In genomic region chr2:37782721-37783438, GRCh38 we compare ENCODE assay signal across 14 cellular contexts.
DNase-seq lines count a peak whose midpoint lies in the region; ATAC-seq, FAIRE-seq and TF ChIP-seq lines count a peak whose summit lies in the region.
"Had no signal": no experiment of that assay in that cellular context is flagged by ENCODE, and none has a peak within 500 bp of the region (broad histone marks: within the 10 kb centered on the region; RNA-seq: fewer than 3 reads in every experiment).

No MANE protein-coding gene starts in this region.

- H3K36me3 Mint-ChIP-seq in HFFc6 (ENCODE audit: low read depth) = peaks cover 14% of the 10 kb centered on the region

- H3K4me1 Mint-ChIP-seq in HFFc6 (ENCODE audit: low read depth) = peaks cover 94% of the 10 kb centered on the region

- peak; percentile 50 for DNase-seq in HFFc6
- no peak for DNase-seq in RWPE1 (ENCODE audit: low spot score)
- DNase-seq in iris pigment epithelial cell (ENCODE audit: low read depth) = peak; percentile 79
- DNase-seq in thoracic aorta (ENCODE audit: low spot score) = no peak
- no peak for DNase-seq in GM12891 (ENCODE audit: insufficient read length, low spot score)
- no peak for DNase-seq in right atrium auricular region (ENCODE audit: low spot score)
- DNase-seq: activated CD4-positive, alpha-beta T cell treated with anti-CD3 and anti-CD28 coated beads, Interleukin-2, amount 50 U/mL, for 1 hour; activated gamma-delta T cell treated with Interleukin-2 at 50 U/mL for 16 hours; kidney glomerular epithelial cell; SW 1271 had no signal

- no peak for FAIRE-seq in GM12891 (lab: Jason Lieb, UNC)
- FAIRE-seq: D721Med had no signal

- H3K4me3 ChIP-seq in thoracic aorta (no peak overlapping the region), right atrium auricular region (no peak overlapping the region)

- H3K36me3 ChIP-seq in thoracic aorta = no peaks in the 10 kb centered on the region
- no peaks in the 10 kb centered on the region for H3K36me3 ChIP-seq in right atrium auricular region

- H3K4me1 ChIP-seq in thoracic aorta (ENCODE audit: control insufficient read depth in 1 of 2, low read depth in 2 of 2) = peaks cover 4 to 23% of the 10 kb centered on the region in 2 donors
- peaks cover 0 to 6% of the 10 kb centered on the region in 2 donors for H3K4me1 ChIP-seq in right atrium auricular region

- H3K27ac ChIP-seq in RWPE1 (peak overlapping the region; percentile 66), thoracic aorta (peak overlapping the region; percentile 59 to 75), right atrium auricular region (peak overlapping the region in 1 of 2 donors; percentile 61)
- H3K27ac ChIP-seq: HL-60 had no signal

- peak overlapping the region; percentile 73 for H3K27ac Mint-ChIP-seq in HFFc6
- H3K27ac Mint-ChIP-seq: stimulated activated naive CD8-positive, alpha-beta T cell treated with anti-CD3 and anti-CD28 coated beads, Interleukin-15, Interleukin-2, amounts not matched to agents 100 ng/mL and 50 ng/mL, for 24 hours had no signal

- TF ChIP-seq CTCF in HFFc6 (IDR thresholded peaks at IDR 0.05) (no peak), RWPE1 (conservative IDR thresholded peaks at IDR 0.05; ENCODE audit: low read depth) (no peak), thoracic aorta (IDR thresholded peaks at IDR 0.05) (no peak), right atrium auricular region (IDR thresholded peaks at IDR 0.05) (no peak)

- peaks cover 3% of the 10 kb centered on the region; the same call in 1 of the 2 replicates for H3K27me3 Mint-ChIP-seq in HFFc6 (ENCODE audit: insufficient read depth)
- H3K27me3 Mint-ChIP-seq: stimulated activated naive CD8-positive, alpha-beta T cell treated with anti-CD3 and anti-CD28 coated beads, Interleukin-15, Interleukin-2, amounts not matched to agents 100 ng/mL and 50 ng/mL, for 24 hours had no signal

- H3K9me3 ChIP-seq in thoracic aorta (no peaks in the 10 kb centered on the region), right atrium auricular region (peaks cover 0 to 3% of the 10 kb centered on the region in 2 donors)

- CTCF ChIA-PET in RWPE1 (lab: Yijun Ruan, JAX) = no interaction called here

- H3K27me3 ChIP-seq in thoracic aorta (replicated peaks; ENCODE audit: insufficient read depth) (no peaks in the 10 kb centered on the region), right atrium auricular region (no peaks in the 10 kb centered on the region)

- peak; percentile 21 for ATAC-seq in thoracic aorta (ENCODE audit: insufficient number of reproducible peaks, low FRiP score, low read depth)
- ATAC-seq in HG02970 (IDR thresholded peaks at IDR 0.05; ENCODE audit: low FRiP score, unreplicated experiment) = no peak

- POLR2A ChIA-PET in RWPE1 (lab: Yijun Ruan, JAX; ENCODE audit: low non-redundant PET) = no interaction called here

- peaks cover 9% of the 10 kb centered on the region for H3K9me3 Mint-ChIP-seq in HFFc6

- peak overlapping the region; percentile 60 for H3K4me3 Mint-ChIP-seq in HFFc6
- H3K4me3 Mint-ChIP-seq: stimulated activated naive CD8-positive, alpha-beta T cell treated with anti-CD3 and anti-CD28 coated beads, Interleukin-15, Interleukin-2, amounts not matched to agents 100 ng/mL and 50 ng/mL, for 24 hours had no signal

- TF ChIP-seq POLR2A in GM12891 (IDR thresholded peaks at IDR 0.05; ENCODE audit: low read depth, low read length) = no peak

TF ChIP-seq in GM12891, 5 proteins besides CTCF, POLR2A, EP300 and RAD21:
- TF ChIP-seq TAF1 (IDR thresholded peaks at IDR 0.05; ENCODE audit: low read depth, low read length) (no peak), POU2F2 (IDR thresholded peaks at IDR 0.05; ENCODE audit: low read depth, low read length) (no peak), PAX5 (IDR thresholded peaks at IDR 0.05; ENCODE audit: insufficient read depth, low read length, severe bottlenecking) (no peak), SPI1 (IDR thresholded peaks at IDR 0.05; ENCODE audit: low read depth, low read length) (no peak), POLR2AphosphoS5 (IDR thresholded peaks at IDR 0.05; ENCODE audit: low read depth, low read length) (no peak)

Comparison
In these comparisons a context has a peak if more than half of its experiments do, and no peak if none do; other contexts are left out.
1. DNase-seq: peak in HFFc6 (single experiment) and iris pigment epithelial cell (single experiment); none in RWPE1 (single experiment), thoracic aorta (single experiment), GM12891 (single experiment) and right atrium auricular region (single experiment).